ENCODE assay signal across 8 cellular contexts in the genomic region with DNA sequence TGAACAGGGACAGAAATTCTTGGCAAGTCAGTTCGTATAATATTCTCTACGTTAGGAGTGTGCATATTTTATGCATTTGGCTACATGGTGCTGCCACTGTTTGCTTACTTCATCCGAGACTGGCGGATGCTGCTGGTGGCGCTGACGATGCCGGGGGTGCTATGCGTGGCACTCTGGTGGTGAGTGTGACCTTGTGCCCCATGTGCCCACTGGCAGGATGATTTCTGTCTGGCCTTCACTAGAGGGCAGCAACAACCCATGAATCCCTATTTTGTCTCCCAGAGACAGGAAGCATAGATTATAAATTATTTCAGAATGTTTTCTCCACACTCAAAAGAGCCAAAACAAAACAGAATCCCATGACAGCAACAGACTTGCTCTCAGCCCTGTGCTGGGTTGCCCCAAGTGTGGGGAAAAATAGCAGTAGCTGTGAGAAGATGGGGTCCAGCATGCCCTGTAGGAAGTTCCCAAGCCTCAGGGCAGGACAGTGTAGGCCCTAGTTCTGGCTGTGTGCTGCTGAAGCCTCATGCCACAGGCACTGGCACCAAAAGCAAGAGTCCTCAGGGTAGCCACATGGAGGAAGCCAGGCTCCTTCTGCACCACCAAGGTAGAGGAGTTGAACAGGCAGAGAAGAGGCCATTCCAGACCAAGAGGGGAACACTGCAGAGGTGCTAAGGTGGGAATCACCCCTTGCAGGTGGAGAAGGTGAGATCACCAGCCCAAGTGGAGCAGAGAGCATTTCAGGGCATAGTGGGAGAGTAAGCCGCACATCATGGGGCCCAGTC. TPM values are rescaled to one million over a fixed set of nuclear protein-coding genes. Genes with fewer than 3 reads are reported as not detected.
DNase-seq lines count a peak whose midpoint lies in the region; ATAC-seq, FAIRE-seq and TF ChIP-seq lines count a peak whose summit lies in the region.

No MANE protein-coding gene starts in this region.

- no peak overlapping the region for H3K4me3 ChIP-seq in PC-9
- H3K4me3 ChIP-seq in fibroblast of pulmonary artery (replicated peaks; ENCODE audit: low read depth, low read length), result no peak overlapping the region
- H3K4me3 ChIP-seq in osteoblast (ENCODE audit: insufficient read depth, low read length), result no peak overlapping the region
- H3K4me3 ChIP-seq in tibial artery, result no peak overlapping the region

- no peak overlapping the region for H3K4me3 Mint-ChIP-seq in activated T-helper 2 cell treated with anti-CD3 and anti-CD28 coated beads, Interferon-gamma antibody, Interleukin-2, Interleukin-4, amounts not matched to agents 10 μg/mL and 5 μg/mL and 100 μg/mL, durations not matched to agents 14 hours and 24 hours and 36 hours (ENCODE audit: low read depth)

- TF ChIP-seq CTCF in D721Med (IDR thresholded peaks at IDR 0.05; ENCODE audit: insufficient read depth, missing control alignments) (peak; percentile 61), PC-9 (conservative IDR thresholded peaks at IDR 0.05) (peak; percentile 81), fibroblast of pulmonary artery (IDR thresholded peaks at IDR 0.05; ENCODE audit: low read length, missing control alignments) (peak; percentile 68), osteoblast (IDR thresholded peaks at IDR 0.05; ENCODE audit: extremely low read depth, low read depth, low read length) (peak; percentile 81), tibial artery (IDR thresholded peaks at IDR 0.05) (peak; percentile 61 to 75)

- H3K79me2 ChIP-seq in PC-9 (ENCODE audit: low read depth), result no peaks in the 10 kb centered on the region
- H3K79me2 ChIP-seq in osteoblast (ENCODE audit: insufficient read depth, low read length), result no peaks in the 10 kb centered on the region

- H3K27ac ChIP-seq in PC-9 (no peak overlapping the region), osteoblast (ENCODE audit: low read depth, low read length) (peak overlapping the region; percentile 56), tibial artery (peak overlapping the region; percentile 73 to 82)

- POLR2A ChIA-PET in HEK293T (lab: Yijun Ruan, JAX), result no interaction called here
- POLR2A ChIA-PET in PC-9 (lab: Charles Lee; ENCODE audit: unreplicated experiment), result no interaction called here

- peaks cover 38% of the 10 kb centered on the region for H3F3A ChIP-seq in PC-9 (ENCODE audit: insufficient read depth, low read depth)

- DNase-seq in D721Med (ENCODE audit: insufficient read length, low spot score) (peak; percentile 58), HEK293T (ENCODE audit: extremely low spot score) (peak; percentile 33), PC-9 (peak; percentile 50 to 59), fibroblast of pulmonary artery (ENCODE audit: low read depth) (peak; percentile 75), osteoblast (ENCODE audit: insufficient read length, low spot score, missing footprints) (peak; percentile 92), tibial artery (peak in 1 of 2 donors; percentile 49)
- DNase-seq in activated T-helper 2 cell treated with anti-CD3 and anti-CD28 coated beads, Interferon-gamma antibody, Interleukin-2, Interleukin-4, amounts not matched to agents 10 μg/mL and 5 μg/mL and 100 μg/mL, durations not matched to agents 14 hours and 24 hours and 36 hours (ENCODE audit: low spot score), result peak; percentile 50

- intact Hi-C loops in PC-9 (cut with micrococcal nuclease; ENCODE audit: unreplicated experiment), result loop anchor here (1.0 to 10.0 kb wide), 10 partner anchors 116 to 498 kb away; a partner anchor contains a TSS
- intact Hi-C loops in activated T-helper 2 cell treated with anti-CD3 and anti-CD28 coated beads, Interferon-gamma antibody, Interleukin-2, Interleukin-4, amounts not matched to agents 10 μg/mL and 5 μg/mL and 100 μg/mL, durations not matched to agents 14 hours and 24 hours and 36 hours (cut with micrococcal nuclease), result loop anchor here (1.0 to 5.0 kb wide), 6 partner anchors 42 to 497 kb away; a partner anchor contains a TSS
- intact Hi-C loops in tibial artery (cut with DNase I; ENCODE audit: low total_unique reads), result loop anchor here (2.0 to 5.0 kb wide), 2 partner anchors 37 to 115 kb away; no protein-coding TSS in a partner anchor

- H4K20me1 ChIP-seq in PC-9 (ENCODE audit: insufficient read depth), result no peaks in the 10 kb centered on the region
- no peaks in the 10 kb centered on the region for H4K20me1 ChIP-seq in osteoblast (ENCODE audit: insufficient read depth, low read length)

- H3K4me2 ChIP-seq in PC-9, result no peak overlapping the region
- no peak overlapping the region for H3K4me2 ChIP-seq in osteoblast (ENCODE audit: insufficient read depth, low read length)

- H3K36me3 ChIP-seq in PC-9 (ENCODE audit: low read depth) (no peaks in the 10 kb centered on the region), osteoblast (ENCODE audit: insufficient read depth, low read length) (no peaks in the 10 kb centered on the region), tibial artery (peaks cover 0 to 21% (median 8%) of the 10 kb centered on the region in 3 donors)

- H2AFZ ChIP-seq in PC-9 (no peak overlapping the region), osteoblast (ENCODE audit: low read length) (no peak overlapping the region)

- no peak for ATAC-seq in HG02571 (IDR thresholded peaks at IDR 0.05; ENCODE audit: unreplicated experiment)

- H3K27ac Mint-ChIP-seq in activated T-helper 2 cell treated with anti-CD3 and anti-CD28 coated beads, Interferon-gamma antibody, Interleukin-2, Interleukin-4, amounts not matched to agents 10 μg/mL and 5 μg/mL and 100 μg/mL, durations not matched to agents 14 hours and 24 hours and 36 hours, result peak overlapping the region; percentile 74

- BruUV-seq in PC-9 (replicated peaks; lab: Mats Ljungman, UMichigan), result no TSS peak

- no peaks in the 10 kb centered on the region for H3K27me3 ChIP-seq in PC-9 (ENCODE audit: insufficient read depth, low read depth)
- no peaks in the 10 kb centered on the region for H3K27me3 ChIP-seq in osteoblast (ENCODE audit: insufficient read depth, low read length)
- H3K27me3 ChIP-seq in tibial artery, result no peaks in the 10 kb centered on the region

- no peaks in the 10 kb centered on the region for H3K27me3 Mint-ChIP-seq in activated T-helper 2 cell treated with anti-CD3 and anti-CD28 coated beads, Interferon-gamma antibody, Interleukin-2, Interleukin-4, amounts not matched to agents 10 μg/mL and 5 μg/mL and 100 μg/mL, durations not matched to agents 14 hours and 24 hours and 36 hours (ENCODE audit: low read depth)

- CTCF ChIA-PET in HEK293T (lab: Yijun Ruan, JAX), result interaction anchor here (1.2 to 2.2 kb wide), 2 partner anchors 92 to 116 kb away, joined by 3 to 19 read pairs; no protein-coding TSS in a partner anchor
- CTCF ChIA-PET in PC-9 (lab: Charles Lee), result interaction anchor here (0.6 to 1.2 kb wide), 2 partner anchors 112 to 316 kb away, joined by 3 to 5 read pairs; no protein-coding TSS in a partner anchor

- H3K9me3 ChIP-seq in PC-9 (ENCODE audit: insufficient read depth, low read depth) (no peaks in the 10 kb centered on the region), osteoblast (ENCODE audit: low read depth, low read length) (no peaks in the 10 kb centered on the region), tibial artery (no peaks in the 10 kb centered on the region)

- H3K9me3 Mint-ChIP-seq in activated T-helper 2 cell treated with anti-CD3 and anti-CD28 coated beads, Interferon-gamma antibody, Interleukin-2, Interleukin-4, amounts not matched to agents 10 μg/mL and 5 μg/mL and 100 μg/mL, durations not matched to agents 14 hours and 24 hours and 36 hours, result no peaks in the 10 kb centered on the region

- peaks cover 37% of the 10 kb centered on the region for H3K4me1 Mint-ChIP-seq in activated T-helper 2 cell treated with anti-CD3 and anti-CD28 coated beads, Interferon-gamma antibody, Interleukin-2, Interleukin-4, amounts not matched to agents 10 μg/mL and 5 μg/mL and 100 μg/mL, durations not matched to agents 14 hours and 24 hours and 36 hours (ENCODE audit: low read depth)

- H3K9me2 ChIP-seq in PC-9 (ENCODE audit: insufficient read depth), result no peaks in the 10 kb centered on the region

- no peak for FAIRE-seq in D721Med (lab: Jason Lieb, UNC)

- H3K4me1 ChIP-seq in PC-9 (replicated peaks; ENCODE audit: insufficient read depth), result peaks cover 44% of the 10 kb centered on the region
- H3K4me1 ChIP-seq in osteoblast (ENCODE audit: insufficient read depth, low read length), result peaks cover 46% of the 10 kb centered on the region
- peaks cover 12 to 51% (median 45%) of the 10 kb centered on the region in 4 donors for H3K4me1 ChIP-seq in tibial artery

- no peaks in the 10 kb centered on the region for H3K36me3 Mint-ChIP-seq in activated T-helper 2 cell treated with anti-CD3 and anti-CD28 coated beads, Interferon-gamma antibody, Interleukin-2, Interleukin-4, amounts not matched to agents 10 μg/mL and 5 μg/mL and 100 μg/mL, durations not matched to agents 14 hours and 24 hours and 36 hours (ENCODE audit: low read depth)

TF ChIP-seq in HEK293T, 16 proteins besides CTCF, POLR2A, EP300 and RAD21:
- no peak for TF ChIP-seq HDGF (IDR thresholded peaks at IDR 0.05; ENCODE audit: borderline replicate concordance)
- TF ChIP-seq TARDBP (IDR thresholded peaks at IDR 0.05), result no peak
- no peak for TF ChIP-seq FOXK2 (IDR thresholded peaks at IDR 0.05)
- TF ChIP-seq L3MBTL2 (conservative IDR thresholded peaks at IDR 0.05), result no peak
- TF ChIP-seq ARNT (IDR thresholded peaks at IDR 0.05), result no peak
- no peak for TF ChIP-seq NFRKB (IDR thresholded peaks at IDR 0.05)
- TF ChIP-seq ZNF384 (IDR thresholded peaks at IDR 0.05), result no peak
- no peak for TF ChIP-seq ELF4 (IDR thresholded peaks at IDR 0.05)
- TF ChIP-seq, protein P1, sequence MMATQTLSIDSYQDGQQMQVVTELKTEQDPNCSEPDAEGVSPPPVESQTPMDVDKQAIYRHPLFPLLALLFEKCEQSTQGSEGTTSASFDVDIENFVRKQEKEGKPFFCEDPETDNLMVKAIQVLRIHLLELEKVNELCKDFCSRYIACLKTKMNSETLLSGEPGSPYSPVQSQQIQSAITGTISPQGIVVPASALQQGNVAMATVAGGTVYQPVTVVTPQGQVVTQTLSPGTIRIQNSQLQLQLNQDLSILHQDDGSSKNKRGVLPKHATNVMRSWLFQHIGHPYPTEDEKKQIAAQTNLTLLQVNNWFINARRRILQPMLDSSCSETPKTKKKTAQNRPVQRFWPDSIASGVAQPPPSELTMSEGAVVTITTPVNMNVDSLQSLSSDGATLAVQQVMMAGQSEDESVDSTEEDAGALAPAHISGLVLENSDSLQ (IDR thresholded peaks at IDR 0.05), result no peak
- TF ChIP-seq CTBP1 (IDR thresholded peaks at IDR 0.05; ENCODE audit: borderline replicate concordance), result no peak
- no peak for TF ChIP-seq LEF1 (IDR thresholded peaks at IDR 0.05; ENCODE audit: borderline replicate concordance)
- TF ChIP-seq FOXM1 (IDR thresholded peaks at IDR 0.05; ENCODE audit: borderline replicate concordance), result no peak
- TF ChIP-seq SUZ12 (IDR thresholded peaks at IDR 0.05), result no peak
- no peak for TF ChIP-seq SP1 (IDR thresholded peaks at IDR 0.05)
- no peak for TF ChIP-seq FOXA1 (IDR thresholded peaks at IDR 0.05)
- no peak for TF ChIP-seq BHLHE40 (IDR thresholded peaks at IDR 0.05; ENCODE audit: borderline replicate concordance)
TF ChIP-seq in HEK293T: peak in this region for 0.

RNA-seq across cellular contexts. Expression of a gene that starts 16.0 kb away (rescaled TPM):
- total RNA-seq in PC-9 (2021) (13.5 and 15.2 TPM in 2 replicates), osteoblast (3.8 and 5.4 TPM in 2 replicates)
- 4.8 and 5.1 TPM in 2 replicates for total RNA-seq in activated T-helper 2 cell treated with anti-CD3 and anti-CD28 coated beads, Interferon-gamma antibody, Interleukin-2, Interleukin-4, amounts not matched to agents 10 μg/mL and 5 μg/mL and 100 μg/mL, durations not matched to agents 14 hours and 24 hours and 36 hours
